ENCODE assay signal across 1 cellular context in genomic region chr7:106111671-106112117, GRCh38.
TF ChIP-seq lines count a peak whose summit lies in the region.

No MANE protein-coding gene starts in this region.

TF ChIP-seq in K562, 482 proteins besides CTCF, POLR2A, EP300 and RAD21 (continues in another document):
- TF ChIP-seq TGIF2 (CRISPR knock-in tag; IDR thresholded peaks at IDR 0.05) (0 out of 2 replicates have a peak, but pooled peaks have one; percentile 65), ZNF232 (CRISPR knock-in tag; IDR thresholded peaks at IDR 0.05) (0 out of 2 replicates have a peak, but pooled peaks have one; percentile 9), SIX5 (IDR thresholded peaks at IDR 0.05; ENCODE audit: borderline replicate concordance in 1 of 2, insufficient read depth in 1 of 2, low read depth in 1 of 2, low read length in 2 of 2) (0 out of 4 replicates have a peak, but pooled peaks of 1 of the 2 experiments have one; percentile 2), RBBP5 (IDR thresholded peaks at IDR 0.05; ENCODE audit: borderline replicate concordance, insufficient read depth, low read length, poor library complexity, severe bottlenecking) (peak; percentile 96), GATAD2B (IDR thresholded peaks at IDR 0.05; ENCODE audit: borderline replicate concordance) (peak; percentile 96), TCF3 (CRISPR knock-in tag; IDR thresholded peaks at IDR 0.05) (0 out of 2 replicates have a peak, but pooled peaks have one; percentile 12), MTF1 (CRISPR knock-in tag; IDR thresholded peaks at IDR 0.05; ENCODE audit: borderline replicate concordance) (0 out of 2 replicates have a peak, but pooled peaks have one; percentile 39), ATF7 (IDR thresholded peaks at IDR 0.05) (peak; percentile 22), RREB1 (CRISPR knock-in tag; IDR thresholded peaks at IDR 0.05) (peak; percentile 90), ZNF766 (CRISPR knock-in tag; conservative IDR thresholded peaks at IDR 0.05) (0 out of 2 replicates have a peak, but pooled peaks have one; percentile 16), NFXL1 (CRISPR knock-in tag; IDR thresholded peaks at IDR 0.05) (0 out of 2 replicates have a peak, but pooled peaks have one; percentile 61), ZBTB9 (CRISPR knock-in tag; IDR thresholded peaks at IDR 0.05) (peak; percentile 91), TFAP4 (CRISPR knock-in tag; IDR thresholded peaks at IDR 0.05; ENCODE audit: borderline replicate concordance) (no peak), ZSCAN32 (CRISPR knock-in tag; IDR thresholded peaks at IDR 0.05) (no peak), TEAD2 (tag; IDR thresholded peaks at IDR 0.05) (no peak), PATZ1 (CRISPR knock-in tag; IDR thresholded peaks at IDR 0.05; ENCODE audit: borderline replicate concordance) (no peak), MGA (IDR thresholded peaks at IDR 0.05) (peak; percentile 74), DLX4 (CRISPR knock-in tag; IDR thresholded peaks at IDR 0.05) (no peak), ATF3 (IDR thresholded peaks at IDR 0.05) (no peak), ATF3 (CRISPR knock-in tag; conservative IDR thresholded peaks at IDR 0.05) (peak; percentile 86), THAP7 (CRISPR knock-in tag; IDR thresholded peaks at IDR 0.05) (peak; percentile 81; the same call in 1 of the 2 replicates), SNAPC5 (CRISPR knock-in tag; IDR thresholded peaks at IDR 0.05) (no peak), TFE3 (CRISPR knock-in tag; IDR thresholded peaks at IDR 0.05) (peak; percentile 34)
